ENCODE assay signal across 8 cellular contexts in the genomic region with DNA sequence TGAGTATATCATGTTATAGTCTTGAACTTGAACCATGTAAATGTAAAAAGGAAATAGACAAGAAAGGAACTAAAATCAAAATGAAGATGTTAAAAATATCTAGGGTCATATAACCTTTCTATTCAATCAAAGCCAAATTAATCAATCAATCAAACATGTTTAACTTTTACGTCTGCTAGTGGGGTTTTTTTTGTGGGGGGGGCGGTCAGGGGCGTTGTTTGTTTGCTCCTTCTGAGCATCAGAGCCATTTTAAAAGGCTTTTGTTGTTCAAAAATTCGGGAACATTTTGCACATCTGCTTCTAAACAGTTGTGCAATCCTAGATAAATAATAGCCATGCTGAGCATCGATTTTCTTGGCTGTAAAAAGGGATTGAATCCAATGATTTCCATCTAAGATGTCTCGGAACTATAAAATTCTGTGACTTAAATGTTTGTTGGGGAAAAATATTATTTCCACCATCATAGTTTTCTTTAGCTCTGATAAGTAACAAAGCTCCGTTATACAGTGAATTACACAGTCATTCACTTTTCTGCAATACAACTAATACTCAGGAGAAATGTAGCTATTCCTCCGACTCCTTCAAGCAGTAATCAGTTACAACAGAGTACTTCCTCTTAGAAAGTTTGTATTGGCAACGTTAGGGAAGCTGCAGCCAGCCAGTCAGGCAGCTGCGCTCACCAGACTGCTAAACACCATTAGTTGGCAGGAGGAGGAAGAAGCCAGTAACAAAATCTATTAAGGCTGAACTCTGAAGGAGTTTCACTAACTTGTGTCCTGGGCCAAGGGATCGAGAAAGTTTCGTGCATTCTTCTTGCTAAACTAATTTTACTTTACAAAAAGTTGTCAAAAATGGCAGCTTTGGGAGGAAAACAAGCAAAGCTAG. TPM values are rescaled to one million over a fixed set of nuclear protein-coding genes. Genes with fewer than 3 reads are reported as not detected.
DNase-seq lines count a peak whose midpoint lies in the region; ATAC-seq, FAIRE-seq and TF ChIP-seq lines count a peak whose summit lies in the region.

No MANE protein-coding gene starts in this region.

- H3K4me3 Mint-ChIP-seq in activated T-cell treated with anti-CD3 and anti-CD28 coated beads, Interleukin-2, amount 50 U/mL, for 4 hours = peak overlapping the region; percentile 41
- H3K4me3 Mint-ChIP-seq in MCF 10A (ENCODE audit: unreplicated experiment) = peak overlapping the region; percentile 82

- no peak for ATAC-seq in activated T-cell treated with anti-CD3 and anti-CD28 coated beads, Interleukin-2, amount 50 U/mL, for 4 hours
- no peak for ATAC-seq in HG02884 (IDR thresholded peaks at IDR 0.05; ENCODE audit: unreplicated experiment)

- CTCF ChIA-PET in MCF 10A (lab: Yijun Ruan, JAX) = interaction anchor here (0.7 to 1.6 kb wide), 3 partner anchors 20 to 359 kb away, joined by 3 to 5 read pairs (median 3); no protein-coding TSS in a partner anchor

- peak overlapping the region; percentile 70 for H3K27ac Mint-ChIP-seq in MCF 10A (ENCODE audit: low read depth, unreplicated experiment)

- POLR2A ChIA-PET in MCF 10A (lab: Yijun Ruan, JAX) = interaction anchor here (0.6 to 0.8 kb wide), 2 partner anchors 19 to 488 kb away, joined by 3 read pairs; no protein-coding TSS in a partner anchor

- intact Hi-C loops in MCF 10A (cut with micrococcal nuclease) = loop anchor here (2.0 kb wide), 1 partner anchor 29 kb away; no protein-coding TSS in a partner anchor

- FAIRE-seq in HTR-8/SVneo (lab: Jason Lieb, UNC) = no peak

- H3K9me3 Mint-ChIP-seq in activated T-cell treated with anti-CD3 and anti-CD28 coated beads, Interleukin-2, amount 50 U/mL, for 4 hours = no peaks in the 10 kb centered on the region
- H3K9me3 Mint-ChIP-seq in MCF 10A (ENCODE audit: unreplicated experiment) = no peaks in the 10 kb centered on the region

- no peaks in the 10 kb centered on the region for H3K36me3 Mint-ChIP-seq in activated T-cell treated with anti-CD3 and anti-CD28 coated beads, Interleukin-2, amount 50 U/mL, for 4 hours (ENCODE audit: insufficient read depth)
- H3K36me3 Mint-ChIP-seq in MCF 10A (ENCODE audit: insufficient read depth, unreplicated experiment) = no peaks in the 10 kb centered on the region

- H3K4me1 Mint-ChIP-seq in activated T-cell treated with anti-CD3 and anti-CD28 coated beads, Interleukin-2, amount 50 U/mL, for 4 hours (ENCODE audit: low read depth) = peaks cover 33% of the 10 kb centered on the region
- peaks cover 19% of the 10 kb centered on the region for H3K4me1 Mint-ChIP-seq in MCF 10A (ENCODE audit: insufficient read depth, unreplicated experiment)

- peaks cover 7% of the 10 kb centered on the region for H3K27me3 Mint-ChIP-seq in activated T-cell treated with anti-CD3 and anti-CD28 coated beads, Interleukin-2, amount 50 U/mL, for 4 hours (ENCODE audit: low read depth)
- no peaks in the 10 kb centered on the region for H3K27me3 Mint-ChIP-seq in MCF 10A (ENCODE audit: insufficient read depth, unreplicated experiment)

- no TSS peak for BruUV-seq in MCF 10A (replicated peaks; lab: Mats Ljungman, UMichigan)

- TF ChIP-seq CTCF in MCF 10A (IDR thresholded peaks at IDR 0.05; ENCODE audit: unreplicated experiment) = no peak

- DNase-seq in activated T-cell treated with anti-CD3 and anti-CD28 coated beads, Interleukin-2, amount 50 U/mL, for 4 hours = no peak
- no peak for DNase-seq in activated T-cell treated with anti-CD3 and anti-CD28 coated beads, Interleukin-2, amount 50 U/mL, for 1 hour
- DNase-seq in MCF 10A (ENCODE audit: unreplicated experiment) (no peak), kidney glomerular epithelial cell (lab: John Stamatoyannopoulos, UW) (peak; percentile 44), smooth muscle cell of the brain vasculature (ENCODE audit: low read depth, low spot score) (peak; percentile 33), amniotic stem cell (lab: John Stamatoyannopoulos, UW) (no peak), HTR-8/SVneo (ENCODE audit: insufficient read length, low spot score) (no peak)

RNA-seq across cellular contexts. Expression of a gene that starts 2.1 kb away (rescaled TPM):
- total RNA-seq in activated T-cell treated with anti-CD3 and anti-CD28 coated beads, Interleukin-2, amount 50 U/mL, for 4 hours = 1 to 10 TPM in 2 of 3 donors, under 1 TPM in 1; 0.38 to 1.7 (median 1.3) TPM
- total RNA-seq in MCF 10A (2022) = 4.2 and 6.9 TPM in 2 replicates

Comparison
In these comparisons a context has a peak if more than half of its experiments do, and no peak if none do; other contexts are left out.
1. DNase-seq: peak in kidney glomerular epithelial cell (single experiment) and smooth muscle cell of the brain vasculature (single experiment); none in activated T-cell treated with anti-CD3 and anti-CD28 coated beads, Interleukin-2, amount 50 U/mL, for 4 hours (single experiment), activated T-cell treated with anti-CD3 and anti-CD28 coated beads, Interleukin-2, amount 50 U/mL, for 1 hour (single experiment), MCF 10A (single experiment), amniotic stem cell (single experiment) and HTR-8/SVneo (single experiment).